12 cellular contexts compared by ENCODE assay signal in the genomic region with DNA sequence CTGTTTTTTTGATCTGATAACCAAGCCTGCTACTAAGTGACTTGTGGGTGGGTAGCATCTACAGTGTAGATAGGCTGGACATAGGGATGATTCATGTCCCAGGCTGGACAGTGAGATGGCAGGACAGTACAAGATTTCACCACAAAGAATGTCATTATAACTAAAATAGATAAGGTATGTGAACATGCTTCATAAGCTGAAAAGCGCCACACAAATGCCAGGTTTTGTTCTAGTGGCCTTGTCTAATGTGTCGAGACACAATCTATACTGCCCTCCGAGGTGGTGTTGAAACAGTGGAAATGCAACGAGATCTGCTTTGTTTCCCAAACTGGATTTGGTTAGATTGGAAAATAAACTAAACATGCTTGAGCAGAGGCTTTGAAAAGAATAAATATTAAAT. TPM values are rescaled to one million over a fixed set of nuclear protein-coding genes. Genes with fewer than 3 reads are reported as not detected.
A peak's percentile ranks its signal among the peaks of the same experiment; 100 is the strongest.
DNase-seq lines count a peak whose midpoint lies in the region; ATAC-seq and TF ChIP-seq lines count a peak whose summit lies in the region.
"Had no signal": no experiment of that assay in that cellular context is flagged by ENCODE, and none has a peak within 500 bp of the region (broad histone marks: within the 10 kb centered on the region; RNA-seq: fewer than 3 reads in every experiment).

No MANE protein-coding gene starts in this region.

- POLR2A ChIA-PET in activated CD4-positive, alpha-beta memory T cell treated with anti-CD3 and anti-CD28 coated beads, Interleukin-2, amount 10 ng/mL, durations not matched to agents 7 days and 5 days (lab: Charles Lee), result interaction anchor here (0.6 to 1.3 kb wide), 3 partner anchors 25 to 49 kb away, joined by 3 to 7 read pairs (median 3); no protein-coding TSS in a partner anchor

- H3K4me1 ChIP-seq in right atrium auricular region (peaks cover 0 to 80% of the 10 kb centered on the region in 2 donors), adrenal gland (replicated peaks in 1 of 2) (peaks cover 3 to 32% of the 10 kb centered on the region in 2 donors), vagina (peaks cover 83% of the 10 kb centered on the region)

- no peaks in the 10 kb centered on the region for H3K27me3 ChIP-seq in right atrium auricular region
- no peaks in the 10 kb centered on the region for H3K27me3 ChIP-seq in adrenal gland
- H3K27me3 ChIP-seq in vagina, result no peaks in the 10 kb centered on the region

- peaks cover 53% of the 10 kb centered on the region for H3K36me3 Mint-ChIP-seq in activated CD4-positive, alpha-beta memory T cell treated with anti-CD3 and anti-CD28 coated beads, Interleukin-2, amount 10 ng/mL, durations not matched to agents 7 days and 5 days (ENCODE audit: low read depth)
- H3K36me3 Mint-ChIP-seq: CD4-positive, CD25-positive, alpha-beta regulatory T cell had no signal

- TF ChIP-seq CTCF in right atrium auricular region (IDR thresholded peaks at IDR 0.05) (peak in 1 of 2 donors; percentile 74), adrenal gland (IDR thresholded peaks at IDR 0.05) (peak; percentile 31 to 55 (median 46)), vagina (IDR thresholded peaks at IDR 0.05) (peak in 1 of 3 experiments; percentile 35)

- peaks cover 36% of the 10 kb centered on the region for H3K4me1 Mint-ChIP-seq in activated CD4-positive, alpha-beta memory T cell treated with anti-CD3 and anti-CD28 coated beads, Interleukin-2, amount 10 ng/mL, durations not matched to agents 7 days and 5 days

- CTCF ChIA-PET in activated CD4-positive, alpha-beta memory T cell treated with anti-CD3 and anti-CD28 coated beads, Interleukin-2, amount 10 ng/mL, durations not matched to agents 7 days and 5 days (lab: Charles Lee), result interaction anchor here (0.7 to 1.3 kb wide), 4 partner anchors 28 to 44 kb away, joined by 3 to 6 read pairs (median 3); no protein-coding TSS in a partner anchor

- H3K9me3 Mint-ChIP-seq in activated CD4-positive, alpha-beta memory T cell treated with anti-CD3 and anti-CD28 coated beads, Interleukin-2, amount 10 ng/mL, durations not matched to agents 7 days and 5 days, result no peaks in the 10 kb centered on the region
- H3K9me3 Mint-ChIP-seq: activated naive CD8-positive, alpha-beta T cell treated with anti-CD3 and anti-CD28 coated beads, Interleukin-2, amount 50 U/mL, for 24 hours; CD4-positive, CD25-positive, alpha-beta regulatory T cell had no signal

- peaks cover 13% of the 10 kb centered on the region for H3K36me3 ChIP-seq in right atrium auricular region
- H3K36me3 ChIP-seq in adrenal gland (replicated peaks in 1 of 2), result peaks cover 0 to 10% of the 10 kb centered on the region in 2 donors
- peaks cover 0 to 7% of the 10 kb centered on the region in 2 donors for H3K36me3 ChIP-seq in vagina

- no peak for ATAC-seq in Right ventricle myocardium inferior
- ATAC-seq in GM21526 (IDR thresholded peaks at IDR 0.05; ENCODE audit: low FRiP score, unreplicated experiment), result no peak
- no peak for ATAC-seq in GM18511 (IDR thresholded peaks at IDR 0.05; ENCODE audit: unreplicated experiment)
- ATAC-seq: activated naive CD8-positive, alpha-beta T cell treated with anti-CD3 and anti-CD28 coated beads, Interleukin-2, amount 50 U/mL, for 24 hours; T-helper 17 cell had no signal

- intact Hi-C loops in Right ventricle myocardium inferior (cut with DNase I), result loop anchor here (5.0 kb wide), 1 partner anchor 81 kb away; the partner anchor contains the start of gene MAPK1IP1L
- intact Hi-C loops in adrenal gland (cut with DNase I), result no loop called here
- intact Hi-C loops in vagina (cut with DNase I), result no loop called here

- H3K27ac ChIP-seq in right atrium auricular region (peak overlapping the region; percentile 40 to 41), adrenal gland (no peak overlapping the region), vagina (peak overlapping the region; percentile 68)

- no peaks in the 10 kb centered on the region for H3K27me3 Mint-ChIP-seq in activated CD4-positive, alpha-beta memory T cell treated with anti-CD3 and anti-CD28 coated beads, Interleukin-2, amount 10 ng/mL, durations not matched to agents 7 days and 5 days
- H3K27me3 Mint-ChIP-seq: CD4-positive, CD25-positive, alpha-beta regulatory T cell; T-helper 17 cell had no signal

- no peak for TF ChIP-seq POLR2A in adrenal gland (IDR thresholded peaks at IDR 0.05)
- no peak for TF ChIP-seq POLR2A in vagina (IDR thresholded peaks at IDR 0.05)

- DNase-seq in right atrium auricular region (ENCODE audit: low spot score) (no peak), Right ventricle myocardium inferior (ENCODE audit: missing footprints) (no peak), adrenal gland (peak in 5 of 7 donors; percentile 56 to 81 (median 69)), iPS-NIHi11 (ENCODE audit: low spot score) (peak; percentile 42), vagina (ENCODE audit: extremely low spot score in 2 of 2) (no peak)
- no peak for DNase-seq in activated CD4-positive, alpha-beta memory T cell treated with anti-CD3 and anti-CD28 coated beads, Interleukin-2, amount 10 ng/mL, durations not matched to agents 7 days and 5 days
- DNase-seq: activated naive CD8-positive, alpha-beta T cell treated with anti-CD3 and anti-CD28 coated beads, Interleukin-2, amount 50 U/mL, for 24 hours; CD4-positive, CD25-positive, alpha-beta regulatory T cell; stimulated activated CD4-positive, alpha-beta T cell treated with anti-CD3 and anti-CD28 coated beads, Interleukin-4, amount 100 ng/mL, for 24 hours; T-helper 17 cell had no signal

- H3K4me3 ChIP-seq in right atrium auricular region, result no peak overlapping the region
- H3K4me3 ChIP-seq in adrenal gland, result no peak overlapping the region
- H3K4me3 ChIP-seq in vagina, result no peak overlapping the region

- WGBS in adrenal gland, 4 donors, result 37 to 64% (median 62%) methylated on average over 4 of the region's 4 CpGs

- H3K4me3 Mint-ChIP-seq in activated CD4-positive, alpha-beta memory T cell treated with anti-CD3 and anti-CD28 coated beads, Interleukin-2, amount 10 ng/mL, durations not matched to agents 7 days and 5 days, result no peak overlapping the region
- H3K4me3 Mint-ChIP-seq: activated naive CD8-positive, alpha-beta T cell treated with anti-CD3 and anti-CD28 coated beads, Interleukin-2, amount 50 U/mL, for 24 hours; T-helper 17 cell had no signal

- H3K9me3 ChIP-seq in right atrium auricular region, result no peaks in the 10 kb centered on the region
- no peaks in the 10 kb centered on the region for H3K9me3 ChIP-seq in adrenal gland (replicated peaks in 1 of 3)
- H3K9me3 ChIP-seq in vagina, result no peaks in the 10 kb centered on the region

- H3K27ac Mint-ChIP-seq in activated CD4-positive, alpha-beta memory T cell treated with anti-CD3 and anti-CD28 coated beads, Interleukin-2, amount 10 ng/mL, durations not matched to agents 7 days and 5 days, result no peak overlapping the region
- H3K27ac Mint-ChIP-seq: activated naive CD8-positive, alpha-beta T cell treated with anti-CD3 and anti-CD28 coated beads, Interleukin-2, amount 50 U/mL, for 24 hours; CD4-positive, CD25-positive, alpha-beta regulatory T cell had no signal

RNA-seq across cellular contexts. Expression of gene LGALS3, which starts 4.4 kb away (rescaled TPM):
- total RNA-seq in right atrium auricular region, result 100 to 1,000 TPM; 178 to 184 TPM
- 265 TPM for total RNA-seq in Right ventricle myocardium inferior
- total RNA-seq in adrenal gland, result 100 to 1,000 TPM in 5 of 8 donors, 10 to 100 TPM in 3; 44.3 to 248 (median 120) TPM
- 100 to 1,000 TPM in 2 of 3 donors, 10 to 100 TPM in 1; 46.6 to 241 (median 174) TPM for polyA plus RNA-seq in adrenal gland
- 417 TPM for total RNA-seq in vagina
- 10 to 100 TPM; 70.5 to 71.3 TPM for total RNA-seq in activated CD4-positive, alpha-beta memory T cell treated with anti-CD3 and anti-CD28 coated beads, Interleukin-2, amount 10 ng/mL, durations not matched to agents 7 days and 5 days

RNA-seq across cellular contexts. Expression of gene DLGAP5, which starts 58.0 kb away (rescaled TPM):
- 1 to 10 TPM in 1 of 2 donors, under 1 TPM in 1; 0.08 to 1.2 TPM for total RNA-seq in right atrium auricular region
- 0.51 TPM for total RNA-seq in Right ventricle myocardium inferior
- total RNA-seq in adrenal gland, result 1 to 10 TPM in 3 of 8 donors, under 1 TPM in 4, not detected in 1; 0.35 to 1.6 (median 0.84) TPM
- 1 to 10 TPM in 1 of 3 donors, under 1 TPM in 1, not detected in 1; 0.03 to 1.5 TPM for polyA plus RNA-seq in adrenal gland
- 2.2 TPM for total RNA-seq in vagina
- total RNA-seq in activated CD4-positive, alpha-beta memory T cell treated with anti-CD3 and anti-CD28 coated beads, Interleukin-2, amount 10 ng/mL, durations not matched to agents 7 days and 5 days, result 10 to 100 TPM; 89.7 to 95.8 TPM

Comparison
In these comparisons a context has a peak if more than half of its experiments do, and no peak if none do; other contexts are left out.
1. DNase-seq: peak in adrenal gland (5 of 7) and iPS-NIHi11 (single experiment); none in right atrium auricular region (single experiment), Right ventricle myocardium inferior (single experiment), vagina (0 of 2) and activated CD4-positive, alpha-beta memory T cell treated with anti-CD3 and anti-CD28 coated beads, Interleukin-2, amount 10 ng/mL, durations not matched to agents 7 days and 5 days (single experiment).
2. H3K27ac ChIP-seq: peak in right atrium auricular region (2 of 2) and vagina (single experiment); none in adrenal gland (0 of 5).
3. RNA of gene DLGAP5, which starts 58.0 kb away (total RNA-seq): 89.7 to 95.8 TPM in activated CD4-positive, alpha-beta memory T cell treated with anti-CD3 and anti-CD28 coated beads, Interleukin-2, amount 10 ng/mL, durations not matched to agents 7 days and 5 days; 2.2 TPM in vagina (single experiment), 0.08 to 1.2 TPM in right atrium auricular region, 0.35 to 1.6 TPM in adrenal gland and 0.51 TPM in Right ventricle myocardium inferior (single experiment); every median in the first group is over 10 times any median in the second.